Comparison of ENCODE assay signal across 13 cellular contexts in the genomic region with DNA sequence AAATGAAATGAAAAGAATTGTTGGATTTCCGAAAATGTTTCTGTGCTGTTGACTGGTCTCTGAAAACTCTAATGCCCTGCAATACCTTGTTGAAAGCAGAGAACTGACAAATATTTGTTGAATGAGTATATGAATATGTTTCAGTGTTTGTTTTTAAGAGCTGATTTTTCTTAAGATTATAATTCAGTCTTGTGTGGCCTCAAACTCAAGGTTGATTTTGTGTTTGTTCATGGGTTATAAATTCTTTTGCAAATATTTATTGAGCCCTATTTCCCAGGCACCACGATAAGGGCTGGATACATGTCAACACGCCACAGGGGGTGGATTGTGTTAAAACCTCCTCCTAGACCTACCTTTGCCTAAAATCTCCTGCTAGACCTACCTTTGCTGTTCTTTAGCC.
DNase-seq lines count a peak whose midpoint lies in the region; ATAC-seq and TF ChIP-seq lines count a peak whose summit lies in the region.
"Had no signal": no experiment of that assay in that cellular context is flagged by ENCODE, and none has a peak within 500 bp of the region (broad histone marks: within the 10 kb centered on the region; RNA-seq: fewer than 3 reads in every experiment).

No MANE protein-coding gene starts in this region.

- H3K27me3 Mint-ChIP-seq in stimulated activated naive B cell treated with anti-CD40 and anti-IgM and Interleukin-4, amounts not matched to agents 10 μg/mL and 1 μg/mL and 100 μg/mL, for 72 hours, result peaks cover 0 to 3% of the 10 kb centered on the region in 2 donors
- H3K27me3 Mint-ChIP-seq in activated naive CD8-positive, alpha-beta T cell treated with anti-CD3 and anti-CD28 coated beads, Interleukin-2, amount 50 U/mL, for 24 hours, result peaks cover 5% of the 10 kb centered on the region

- DNase-seq in H7, result peak; percentile 12
- peak; percentile 77 for DNase-seq in PC-3
- DNase-seq in prostate gland (ENCODE audit: low spot score), result peak; percentile 49
- DNase-seq in stimulated activated naive B cell treated with anti-CD40 and anti-IgM and Interleukin-4, amounts not matched to agents 10 μg/mL and 1 μg/mL and 100 μg/mL, for 72 hours, result no peak
- DNase-seq in DMS 273 (lab: John Stamatoyannopoulos, UW; ENCODE audit: unreplicated experiment), result no peak
- no peak for DNase-seq in activated naive CD8-positive, alpha-beta T cell treated with anti-CD3 and anti-CD28 coated beads, Interleukin-2, amount 50 U/mL, for 24 hours
- DNase-seq: CD8-positive, alpha-beta memory T cell; DMS79; GM23248 had no signal

- intact Hi-C loops in PC-3 (cut with micrococcal nuclease) (no loop called here), prostate gland (cut with DNase I) (no loop called here)

- H3K36me3 Mint-ChIP-seq in stimulated activated naive B cell treated with anti-CD40 and anti-IgM and Interleukin-4, amounts not matched to agents 10 μg/mL and 1 μg/mL and 100 μg/mL, for 72 hours, result no peaks in the 10 kb centered on the region
- H3K36me3 Mint-ChIP-seq in activated naive CD8-positive, alpha-beta T cell treated with anti-CD3 and anti-CD28 coated beads, Interleukin-2, amount 50 U/mL, for 24 hours (ENCODE audit: low read depth), result no peaks in the 10 kb centered on the region
- H3K36me3 Mint-ChIP-seq: CD8-positive, alpha-beta memory T cell had no signal

- peak; percentile 95 for ATAC-seq in PC-3
- ATAC-seq in stimulated activated naive B cell treated with anti-CD40 and anti-IgM and Interleukin-4, amounts not matched to agents 10 μg/mL and 1 μg/mL and 100 μg/mL, for 72 hours (replicated peaks), result no peak
- no peak for ATAC-seq in activated naive CD8-positive, alpha-beta T cell treated with anti-CD3 and anti-CD28 coated beads, Interleukin-2, amount 50 U/mL, for 24 hours
- ATAC-seq: GM12878 had no signal

- H3K4me3 ChIP-seq in H7 (ENCODE audit: insufficient read depth, low read depth, low read length) (no peak overlapping the region), PC-3 (ENCODE audit: low read length) (no peak overlapping the region), prostate gland (no peak overlapping the region)
- H3K4me3 ChIP-seq: GM12878, GM23248 had no signal

- peak overlapping the region; percentile 47 for H3K4me2 ChIP-seq in PC-3 (ENCODE audit: low read length)

- H4K20me1 ChIP-seq in PC-3 (ENCODE audit: low read length), result no peaks in the 10 kb centered on the region

- H3K79me2 ChIP-seq in PC-3 (ENCODE audit: low read length), result no peaks in the 10 kb centered on the region

- no peaks in the 10 kb centered on the region for H3F3A ChIP-seq in PC-3 (ENCODE audit: low read length, unreplicated experiment)

- H3K9me3 ChIP-seq in PC-3 (ENCODE audit: low read length) (no peaks in the 10 kb centered on the region), prostate gland (no peaks in the 10 kb centered on the region)

- H3K27ac ChIP-seq in 22Rv1 (peak overlapping the region; percentile 92), PC-3 (ENCODE audit: low read length) (peak overlapping the region; percentile 66), prostate gland (peak overlapping the region; percentile 57 to 80)
- H3K27ac ChIP-seq: GM23248 had no signal

- no peak for TF ChIP-seq POLR2A in prostate gland (IDR thresholded peaks at IDR 0.05)

- BruUV-seq in PC-3 (replicated peaks; lab: Mats Ljungman, UMichigan), result no TSS peak

- POLR2A ChIA-PET in PC-3 (lab: Charles Lee; ENCODE audit: unreplicated experiment), result no interaction called here

- CTCF ChIA-PET in PC-3 (lab: Charles Lee), result no interaction called here

- H3K27me3 ChIP-seq in H7 (ENCODE audit: control insufficient read depth, insufficient read depth, low read length), result no peaks in the 10 kb centered on the region
- no peaks in the 10 kb centered on the region for H3K27me3 ChIP-seq in PC-3 (ENCODE audit: low read length)
- no peaks in the 10 kb centered on the region for H3K27me3 ChIP-seq in prostate gland (replicated peaks; ENCODE audit: insufficient read depth)

- H3K4me1 Mint-ChIP-seq in stimulated activated naive B cell treated with anti-CD40 and anti-IgM and Interleukin-4, amounts not matched to agents 10 μg/mL and 1 μg/mL and 100 μg/mL, for 72 hours, result no peaks in the 10 kb centered on the region
- no peaks in the 10 kb centered on the region for H3K4me1 Mint-ChIP-seq in activated naive CD8-positive, alpha-beta T cell treated with anti-CD3 and anti-CD28 coated beads, Interleukin-2, amount 50 U/mL, for 24 hours
- H3K4me1 Mint-ChIP-seq: CD8-positive, alpha-beta memory T cell; IgD-negative memory B cell had no signal

- H3K36me3 ChIP-seq in H7 (replicated peaks; ENCODE audit: control insufficient read depth, insufficient read depth, low read length) (no peaks in the 10 kb centered on the region), PC-3 (ENCODE audit: low read depth, low read length) (no peaks in the 10 kb centered on the region), prostate gland (no peaks in the 10 kb centered on the region)

- H3K9ac ChIP-seq in PC-3 (ENCODE audit: low read length), result no peak overlapping the region; the same call in 1 of the 2 replicates
- H3K9ac ChIP-seq: GM23248 had no signal

- peaks cover 13% of the 10 kb centered on the region for H3K4me1 ChIP-seq in PC-3 (ENCODE audit: insufficient read depth, low read length)
- H3K4me1 ChIP-seq in prostate gland (replicated peaks), result peaks cover 5% of the 10 kb centered on the region
- H3K4me1 ChIP-seq: Caco-2 had no signal

- TF ChIP-seq CTCF in 22Rv1 (IDR thresholded peaks at IDR 0.05) (no peak), PC-3 (conservative IDR thresholded peaks at IDR 0.05; ENCODE audit: low read depth, low read length) (no peak), prostate gland (IDR thresholded peaks at IDR 0.05) (no peak)

- no peak overlapping the region for H3K27ac Mint-ChIP-seq in stimulated activated naive B cell treated with anti-CD40 and anti-IgM and Interleukin-4, amounts not matched to agents 10 μg/mL and 1 μg/mL and 100 μg/mL, for 72 hours
- H3K27ac Mint-ChIP-seq in activated naive CD8-positive, alpha-beta T cell treated with anti-CD3 and anti-CD28 coated beads, Interleukin-2, amount 50 U/mL, for 24 hours, result no peak overlapping the region
- H3K27ac Mint-ChIP-seq: CD8-positive, alpha-beta memory T cell; IgD-negative memory B cell had no signal

- WGBS in prostate gland, result 35% methylated on average over 3 of the region's 3 CpGs

- H3K9me2 ChIP-seq in PC-3 (replicated peaks; ENCODE audit: low read length), result no peaks in the 10 kb centered on the region

- no peak overlapping the region for H2AFZ ChIP-seq in PC-3 (ENCODE audit: low read length)
- H2AFZ ChIP-seq: GM23248 had no signal

- H3K4me3 Mint-ChIP-seq in stimulated activated naive B cell treated with anti-CD40 and anti-IgM and Interleukin-4, amounts not matched to agents 10 μg/mL and 1 μg/mL and 100 μg/mL, for 72 hours, result no peak overlapping the region
- no peak overlapping the region for H3K4me3 Mint-ChIP-seq in activated naive CD8-positive, alpha-beta T cell treated with anti-CD3 and anti-CD28 coated beads, Interleukin-2, amount 50 U/mL, for 24 hours
- H3K4me3 Mint-ChIP-seq: CD8-positive, alpha-beta memory T cell; IgD-negative memory B cell had no signal

- no peaks in the 10 kb centered on the region for H3K9me3 Mint-ChIP-seq in stimulated activated naive B cell treated with anti-CD40 and anti-IgM and Interleukin-4, amounts not matched to agents 10 μg/mL and 1 μg/mL and 100 μg/mL, for 72 hours
- no peaks in the 10 kb centered on the region for H3K9me3 Mint-ChIP-seq in activated naive CD8-positive, alpha-beta T cell treated with anti-CD3 and anti-CD28 coated beads, Interleukin-2, amount 50 U/mL, for 24 hours

Comparison
In these comparisons a context has a peak if more than half of its experiments do, and no peak if none do; other contexts are left out.
1. DNase-seq: peak in H7 (single experiment), PC-3 (single experiment) and prostate gland (single experiment); none in stimulated activated naive B cell treated with anti-CD40 and anti-IgM and Interleukin-4, amounts not matched to agents 10 μg/mL and 1 μg/mL and 100 μg/mL, for 72 hours (single experiment), DMS 273 (single experiment) and activated naive CD8-positive, alpha-beta T cell treated with anti-CD3 and anti-CD28 coated beads, Interleukin-2, amount 50 U/mL, for 24 hours (single experiment).
2. Peak in every context shown above with its lines, with median percentiles within 50 percentile points of each other: H3K27ac ChIP-seq.